ENCODE assay signal across 5 cellular contexts in the genomic region with DNA sequence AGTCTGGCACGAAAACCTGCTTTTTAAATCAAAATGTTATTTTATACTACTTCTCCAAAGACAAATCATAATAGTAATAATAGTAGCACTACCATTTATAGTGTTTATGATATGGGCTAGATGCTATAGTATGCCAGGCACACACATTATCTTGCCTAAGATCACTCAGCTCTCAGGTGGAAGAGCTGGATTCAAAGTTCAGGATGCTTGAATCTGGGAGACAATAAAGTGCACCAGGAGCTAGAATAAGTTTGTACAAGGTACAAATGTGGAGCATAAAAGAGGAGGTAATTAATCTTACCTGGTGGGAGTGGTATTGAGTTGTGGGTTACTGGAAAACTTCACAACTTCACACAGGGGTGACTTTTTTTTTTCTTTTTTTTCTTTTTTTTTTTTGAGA. TPM values are rescaled to one million over a fixed set of nuclear protein-coding genes. Genes with fewer than 3 reads are reported as not detected.
"Had no signal": no experiment of that assay in that cellular context is flagged by ENCODE, and none has a peak within 500 bp of the region (broad histone marks: within the 10 kb centered on the region; RNA-seq: fewer than 3 reads in every experiment).

No MANE protein-coding gene starts in this region.

- H3K4me3 Mint-ChIP-seq: GM23338, H9 had no signal

- H3K9me3 Mint-ChIP-seq: GM23338, H9 had no signal

- H3K4me3 ChIP-seq: GM23338 had no signal

- H3K27ac Mint-ChIP-seq: GM23338, H9 had no signal

- DNase-seq: H9, HCEC 1CT, IMR-90 had no signal

RNA-seq across cellular contexts. Expression of gene MPL, which starts 40.2 kb away (rescaled TPM):
- total RNA-seq: GM23338, H1, H9, IMR-90 had no signal
- polyA plus RNA-seq: GM23338 had no signal
